In genomic region chr1:94599090-94599813, GRCh38 we compare ENCODE assay signal across 8 cellular contexts. TPM values are rescaled to one million over a fixed set of nuclear protein-coding genes. Genes with fewer than 3 reads are reported as not detected.
DNase-seq lines count a peak whose midpoint lies in the region; ATAC-seq, FAIRE-seq and TF ChIP-seq lines count a peak whose summit lies in the region.

No MANE protein-coding gene starts in this region.

- in situ Hi-C loops in SK-MEL-5 (cut with HindIII; ENCODE audit: low pct_unique_long_range_greater_than_20kb, low sequenced_read_pairs): no loop called here
- in situ Hi-C loops in KBM-7 (cut with MboI; ENCODE audit: low pct_unique_long_range_greater_than_20kb, low sequenced_read_pairs): no loop called here

- no peaks in the 10 kb centered on the region for H3K36me3 Mint-ChIP-seq in neural crest cell (ENCODE audit: low read depth)

- TF ChIP-seq CTCF in D721Med (IDR thresholded peaks at IDR 0.05; ENCODE audit: insufficient read depth, missing control alignments) (peak; percentile 14), fibroblast of pulmonary artery (IDR thresholded peaks at IDR 0.05; ENCODE audit: low read length, missing control alignments) (peak; percentile 42), neural crest cell (conservative IDR thresholded peaks at IDR 0.05) (peak; percentile 27)

- no peak for FAIRE-seq in D721Med (lab: Jason Lieb, UNC)

- H3K9me3 Mint-ChIP-seq in neural crest cell: no peaks in the 10 kb centered on the region

- H3K27me3 Mint-ChIP-seq in neural crest cell (ENCODE audit: low read depth): no peaks in the 10 kb centered on the region

- peaks cover 22% of the 10 kb centered on the region for H3K4me1 Mint-ChIP-seq in neural crest cell

- H3K4me3 ChIP-seq in fibroblast of pulmonary artery (replicated peaks; ENCODE audit: low read depth, low read length): no peak overlapping the region

- no peak for DNase-seq in D721Med (ENCODE audit: insufficient read length, low spot score)
- peak; percentile 38 for DNase-seq in SK-MEL-5 (ENCODE audit: low read depth, low spot score)
- no peak for DNase-seq in fibroblast of pulmonary artery (ENCODE audit: low read depth)
- no peak for DNase-seq in neural crest cell (ENCODE audit: low read depth, low spot score)
- DNase-seq in stimulated activated CD4-positive, alpha-beta T cell treated with anti-CD3 and anti-CD28 coated beads, Interleukin-15, amount 100 ng/mL, for 24 hours: no peak
- DNase-seq in KBM-7: no peak
- no peak for DNase-seq in epidermal melanocyte (ENCODE audit: insufficient read length, low spot score)

- no peak overlapping the region for H3K27ac Mint-ChIP-seq in neural crest cell (ENCODE audit: unreplicated experiment)

- ATAC-seq in HG02870 (IDR thresholded peaks at IDR 0.05; ENCODE audit: unreplicated experiment): no peak

- no peak overlapping the region for H3K4me3 Mint-ChIP-seq in neural crest cell

RNA-seq across cellular contexts. Expression of gene F3, which starts 57.7 kb away (rescaled TPM):
- total RNA-seq in SK-MEL-5 (2014; rRNA removed; shearing (Covaris generic)): 3.0 and 5.1 TPM in 2 replicates
- 5.1 and 5.4 TPM in 2 replicates for polyA plus RNA-seq in SK-MEL-5 (2015; cell fraction: cytosol; rRNA removed)
- polyA plus RNA-seq in SK-MEL-5 (2015; cell fraction: nucleus; rRNA removed): 4.0 and 6.2 TPM in 2 replicates
- 4.4 and 4.6 TPM in 2 replicates for total RNA-seq in neural crest cell
